Comparison of ENCODE assay signal across 8 cellular contexts in genomic region chr14:24274101-24274543, GRCh38. TPM values are rescaled to one million over a fixed set of nuclear protein-coding genes. Genes with fewer than 3 reads are reported as not detected.
DNase-seq lines count a peak whose midpoint lies in the region; ATAC-seq and TF ChIP-seq lines count a peak whose summit lies in the region.

No MANE protein-coding gene starts in this region.

- H3K4me1 Mint-ChIP-seq in natural killer cell: peaks cover 29 to 32% of the 10 kb centered on the region in 2 donors

- ATAC-seq in GM21423 (IDR thresholded peaks at IDR 0.05; ENCODE audit: unreplicated experiment) (peak; percentile 38), natural killer cell (no peak)

- no peak for TF ChIP-seq CTCF in natural killer cell (IDR thresholded peaks at IDR 0.05)
- TF ChIP-seq CTCF in lower leg skin (IDR thresholded peaks at IDR 0.05): no peak

- H3K9me3 Mint-ChIP-seq in natural killer cell: no peaks in the 10 kb centered on the region

- intact Hi-C loops in natural killer cell (cut with micrococcal nuclease): loop anchor here (5.0 kb wide), 2 partner anchors 42 to 398 kb away; partner anchors contain the start of genes GMPR2 and NEDD8
- intact Hi-C loops in lower leg skin (cut with DNase I; ENCODE audit: low total_unique reads): no loop called here

- 43 to 55% methylated on average over 3 of the region's 3 CpGs for WGBS in lower leg skin, 2 donors

- TF ChIP-seq POLR2A in lower leg skin (IDR thresholded peaks at IDR 0.05): no peak

- H3K27me3 Mint-ChIP-seq in natural killer cell (ENCODE audit: low read depth in 2 of 2): no peaks in the 10 kb centered on the region

- no peak overlapping the region for H3K4me3 ChIP-seq in lower leg skin (ENCODE audit: low read depth, poor library complexity, severe bottlenecking)

- H3K4me3 Mint-ChIP-seq in natural killer cell: no peak overlapping the region

- DNase-seq in GF-D8 (lab: John Stamatoyannopoulos, UW) (peak; percentile 50), KBM-7 (peak; percentile 41), natural killer cell (no peak), lower leg skin (ENCODE audit: low spot score in 2 of 2) (no peak), cerebellar nuclear complex (lab: John Stamatoyannopoulos, UW) (no peak), A172 (ENCODE audit: low spot score) (no peak)
- DNase-seq in activated CD8-positive, alpha-beta memory T cell treated with anti-CD3 and anti-CD28 coated beads, Interleukin-2, amount 50 U/mL, for 48 hours: peak; percentile 64

- H3K27ac Mint-ChIP-seq in natural killer cell: peak overlapping the region; percentile 91 to 92

- in situ Hi-C loops in KBM-7 (cut with MboI; ENCODE audit: low pct_unique_long_range_greater_than_20kb, low sequenced_read_pairs): no loop called here

- no peaks in the 10 kb centered on the region for H3K36me3 Mint-ChIP-seq in natural killer cell

RNA-seq across cellular contexts. Expression of gene RABGGTA, which starts 2.7 kb away (rescaled TPM):
- total RNA-seq in natural killer cell (10 to 100 TPM; 72.9 to 95.1 (median 88.5) TPM), lower leg skin (10 to 100 TPM; 35.5 to 69.4 (median 44.7) TPM)
- total RNA-seq in A172 (2014; rRNA removed; shearing (Covaris generic)): 14.7 and 15.2 TPM in 2 replicates

RNA-seq across cellular contexts. Expression of gene TGM1, which starts 11.1 kb away (rescaled TPM):
- 1 to 10 TPM; 1.7 to 4.9 (median 4.7) TPM for total RNA-seq in natural killer cell
- total RNA-seq in lower leg skin: 100 to 1,000 TPM; 160 to 283 (median 235) TPM
- total RNA-seq in A172 (2014; rRNA removed; shearing (Covaris generic)): 0.64 and 3.3 TPM in 2 replicates

RNA-seq across cellular contexts. Expression of gene DHRS1, which starts 25.5 kb away (rescaled TPM):
- total RNA-seq in natural killer cell (10 to 100 TPM; 39.8 to 59.0 (median 43.3) TPM), lower leg skin (100 to 1,000 TPM in 1 of 4 donors, 10 to 100 TPM in 3; 55.0 to 112 (median 90.6) TPM)
- 15.1 and 27.8 TPM in 2 replicates for total RNA-seq in A172 (2014; rRNA removed; shearing (Covaris generic))

RNA-seq across cellular contexts. Expression of gene NOP9, which starts 25.5 kb away (rescaled TPM):
- 10 to 100 TPM; 34.9 to 47.8 (median 39.2) TPM for total RNA-seq in natural killer cell
- total RNA-seq in lower leg skin: 10 to 100 TPM; 13.8 to 20.4 (median 17.6) TPM
- 7.8 and 9.6 TPM in 2 replicates for total RNA-seq in A172 (2014; rRNA removed; shearing (Covaris generic))

RNA-seq across cellular contexts. Expression of gene TINF2, which starts 31.7 kb away (rescaled TPM):
- total RNA-seq in natural killer cell (100 to 1,000 TPM; 158 to 269 (median 176) TPM), lower leg skin (10 to 100 TPM; 52.5 to 70.9 (median 60.0) TPM)
- 36.1 and 44.5 TPM in 2 replicates for total RNA-seq in A172 (2014; rRNA removed; shearing (Covaris generic))

Comparison
In these comparisons a context has a peak if more than half of its experiments do, and no peak if none do; other contexts are left out.
1. DNase-seq: peak in GF-D8 (single experiment), KBM-7 (single experiment) and activated CD8-positive, alpha-beta memory T cell treated with anti-CD3 and anti-CD28 coated beads, Interleukin-2, amount 50 U/mL, for 48 hours (single experiment); none in natural killer cell (single experiment), lower leg skin (0 of 2), cerebellar nuclear complex (0 of 2) and A172 (single experiment).
2. RNA of gene TGM1, which starts 11.1 kb away (total RNA-seq): 160 to 283 TPM in lower leg skin; 1.7 to 4.9 TPM in natural killer cell and 0.64 to 3.3 TPM in A172; every median in the first group is over 10 times any median in the second.